ENCODE assay signal across 8 cellular contexts in the genomic region with DNA sequence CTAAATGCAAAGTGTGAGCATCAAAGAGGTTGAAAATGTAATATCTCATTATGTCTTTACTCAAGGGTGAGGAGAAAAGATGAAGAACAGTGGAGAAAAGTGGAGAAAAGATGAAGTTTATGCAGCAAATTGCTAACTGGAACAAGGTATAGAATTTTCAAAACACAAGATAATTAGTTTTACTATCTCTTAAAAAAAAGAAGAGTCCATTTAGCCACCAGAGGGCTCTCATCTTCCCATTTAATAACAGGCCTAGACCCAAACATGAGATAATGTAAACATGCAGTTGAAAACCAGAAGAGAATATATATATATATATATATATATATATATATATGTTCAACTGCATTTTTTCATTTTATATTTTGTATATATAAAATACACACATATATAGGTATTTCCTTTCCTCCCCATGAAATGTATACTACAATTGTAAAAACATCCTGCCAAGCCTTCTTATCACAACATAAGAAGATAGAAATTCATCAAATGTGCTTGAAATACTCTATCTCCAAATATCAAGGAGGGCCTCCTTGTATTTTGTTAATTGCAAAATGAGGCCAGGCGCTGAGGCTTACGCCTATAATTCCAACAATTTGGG.
A peak's percentile ranks its signal among the peaks of the same experiment; 100 is the strongest.
DNase-seq lines count a peak whose midpoint lies in the region; ATAC-seq, FAIRE-seq and TF ChIP-seq lines count a peak whose summit lies in the region.

No MANE protein-coding gene starts in this region.

- intact Hi-C loops in K562 (cut with micrococcal nuclease): loop anchor here (2.0 to 5.0 kb wide), 5 partner anchors 77 to 377 kb away; partner anchors contain the start of gene ADTRP
- intact Hi-C loops in right lobe of liver (cut with DNase I): no loop called here

- peak; percentile 66 to 83 for TF ChIP-seq RAD21 in K562 (CRISPR knock-in tag; conservative IDR thresholded peaks at IDR 0.05 in 1 of 2, IDR thresholded peaks at IDR 0.05 in 1 of 2)

- BruUV-seq in K562 (replicated peaks; lab: Mats Ljungman, UMichigan): no TSS peak

- H3K4me3 ChIP-seq in K562 (no peak overlapping the region), right lobe of liver (no peak overlapping the region)

- H3K36me3 ChIP-seq in K562 (ENCODE audit: control insufficient read depth, insufficient read depth, low read length): no peaks in the 10 kb centered on the region
- H3K36me3 ChIP-seq in right lobe of liver: no peaks in the 10 kb centered on the region

- H3K4me2 ChIP-seq in K562 (ENCODE audit: insufficient read depth, low read length): no peak overlapping the region

- peaks cover 2% of the 10 kb centered on the region; the same call in 1 of the 2 replicates for H3K9me3 ChIP-seq in K562 (replicated peaks; ENCODE audit: control insufficient read depth, insufficient read depth, low read depth, low read length)
- no peaks in the 10 kb centered on the region for H3K9me3 ChIP-seq in right lobe of liver

- no peak for TF ChIP-seq EP300 in K562 (IDR thresholded peaks at IDR 0.05; ENCODE audit: low read length)

- ATAC-seq in K562 (peak; percentile 66), right lobe of liver (peak in 3 of 4 donors; percentile 56 to 65 (median 64)), HG02870 (IDR thresholded peaks at IDR 0.05; ENCODE audit: unreplicated experiment) (no peak), GM21529 (IDR thresholded peaks at IDR 0.05; ENCODE audit: unreplicated experiment) (no peak)

- DNase-seq in NOMO-1 (lab: John Stamatoyannopoulos, UW; ENCODE audit: unreplicated experiment in 2 of 2) (peak; percentile 34 to 74), NOMO-1 treated with dmso at 0.1 percent for 144 hours (lab: John Stamatoyannopoulos, UW; ENCODE audit: unreplicated experiment) (no peak), NCI-H2196 treated with DMSO at 0.1 percent for 48 hours (lab: John Stamatoyannopoulos, UW; ENCODE audit: unreplicated experiment) (peak; percentile 4), K562 (ENCODE audit: extremely low read depth in 1 of 4, low spot score in 3 of 4) (peak; percentile 50 to 75 (median 57)), right lobe of liver (no peak)
- no peak for DNase-seq in stimulated activated CD4-positive, alpha-beta T cell treated with anti-CD3 and anti-CD28 coated beads, Interleukin-4, amount 100 ng/mL, for 4 hours

- H3K9ac ChIP-seq in K562 (ENCODE audit: insufficient read depth in 1 of 2, low read depth in 2 of 2, low read length in 2 of 2): no peak overlapping the region

- H3K4me1 ChIP-seq in K562 (replicated peaks in 1 of 2; ENCODE audit: control insufficient read depth in 2 of 2, insufficient read depth in 2 of 2, low read length in 2 of 2): no peaks in the 10 kb centered on the region; a peak in 2 of 5 replicates
- H3K4me1 ChIP-seq in right lobe of liver: no peaks in the 10 kb centered on the region

- POLR2A ChIA-PET in K562 (lab: Yijun Ruan, JAX): no interaction called here

- 78% methylated on average over 2 of the region's 2 CpGs for WGBS in K562 (ENCODE audit: insufficient coverage, low coverage, missing lambda C conversion rate)
- WGBS in right lobe of liver (ENCODE audit: insufficient coverage, low coverage, low lambda C conversion rate, missing lambda C conversion rate): 95% methylated on average over 2 of the region's 2 CpGs

- H2AFZ ChIP-seq in K562 (ENCODE audit: low read depth, low read length): peak overlapping the region; percentile 79

- no peaks in the 10 kb centered on the region for H3K9me1 ChIP-seq in K562 (ENCODE audit: control insufficient read depth, insufficient read depth, low read length)

- in situ Hi-C loops in K562 (cut with MboI): no loop called here

- TF ChIP-seq CTCF in K562 (IDR thresholded peaks at IDR 0.05 in 2 of 3, conservative IDR thresholded peaks at IDR 0.05 in 1 of 3; ENCODE audit: insufficient read depth in 2 of 3, low read depth in 1 of 3, low read length in 3 of 3) (peak; percentile 31 to 68 (median 47); a peak in 3 of 6 replicates), right lobe of liver (IDR thresholded peaks at IDR 0.05) (peak; percentile 40 to 57 (median 46))

- H3K27ac ChIP-seq in K562 (ENCODE audit: extremely low read depth, low read depth, low read length): no peak overlapping the region
- H3K27ac ChIP-seq in right lobe of liver: no peak overlapping the region

- TF ChIP-seq POLR2A in K562 (conservative IDR thresholded peaks at IDR 0.05) (no peak), right lobe of liver (IDR thresholded peaks at IDR 0.05) (no peak)

- H3K27me3 ChIP-seq in K562 (ENCODE audit: control insufficient read depth in 2 of 2, insufficient read depth in 2 of 2, low read length in 2 of 2): no peaks in the 10 kb centered on the region
- no peaks in the 10 kb centered on the region for H3K27me3 ChIP-seq in right lobe of liver

- peak; percentile 65 for FAIRE-seq in K562 (lab: Jason Lieb, UNC)

- no peaks in the 10 kb centered on the region for H3K79me2 ChIP-seq in K562 (ENCODE audit: control insufficient read depth, insufficient read depth, low read length)

- H4K20me1 ChIP-seq in K562 (replicated peaks; ENCODE audit: control insufficient read depth, insufficient read depth, low read length): no peaks in the 10 kb centered on the region

- CTCF ChIA-PET in K562 (lab: Yijun Ruan, JAX; ENCODE audit: low intra/inter-chr PET ratio): interaction anchor here (0.9 to 1.9 kb wide), 4 partner anchors 309 to 589 kb away, joined by 3 to 4 read pairs (median 3); no protein-coding TSS in a partner anchor

TF ChIP-seq in K562, 482 proteins besides CTCF, POLR2A, EP300 and RAD21 (continues in another document):
- TF ChIP-seq GABPA (tag; conservative IDR thresholded peaks at IDR 0.05; ENCODE audit: low read depth): no peak
- TF ChIP-seq NCOA2 (IDR thresholded peaks at IDR 0.05; ENCODE audit: partially characterized antibody in 2 of 2): no peak
- no peak for TF ChIP-seq RBBP5 (IDR thresholded peaks at IDR 0.05; ENCODE audit: borderline replicate concordance, insufficient read depth, low read length, poor library complexity, severe bottlenecking)
- no peak for TF ChIP-seq KAT7 (CRISPR knock-in tag; IDR thresholded peaks at IDR 0.05; ENCODE audit: borderline replicate concordance)
- 0 out of 2 replicates have a peak, but pooled peaks have one; percentile 2 for TF ChIP-seq EP400 (IDR thresholded peaks at IDR 0.05)
- TF ChIP-seq KLF16 (IDR thresholded peaks at IDR 0.05): no peak
- TF ChIP-seq FOXK2 (conservative IDR thresholded peaks at IDR 0.05 in 1 of 2, IDR thresholded peaks at IDR 0.05 in 1 of 2; ENCODE audit: low read depth in 2 of 2): peak; percentile 78 to 83; a peak in 3 of 4 replicates
- TF ChIP-seq, protein P1, sequence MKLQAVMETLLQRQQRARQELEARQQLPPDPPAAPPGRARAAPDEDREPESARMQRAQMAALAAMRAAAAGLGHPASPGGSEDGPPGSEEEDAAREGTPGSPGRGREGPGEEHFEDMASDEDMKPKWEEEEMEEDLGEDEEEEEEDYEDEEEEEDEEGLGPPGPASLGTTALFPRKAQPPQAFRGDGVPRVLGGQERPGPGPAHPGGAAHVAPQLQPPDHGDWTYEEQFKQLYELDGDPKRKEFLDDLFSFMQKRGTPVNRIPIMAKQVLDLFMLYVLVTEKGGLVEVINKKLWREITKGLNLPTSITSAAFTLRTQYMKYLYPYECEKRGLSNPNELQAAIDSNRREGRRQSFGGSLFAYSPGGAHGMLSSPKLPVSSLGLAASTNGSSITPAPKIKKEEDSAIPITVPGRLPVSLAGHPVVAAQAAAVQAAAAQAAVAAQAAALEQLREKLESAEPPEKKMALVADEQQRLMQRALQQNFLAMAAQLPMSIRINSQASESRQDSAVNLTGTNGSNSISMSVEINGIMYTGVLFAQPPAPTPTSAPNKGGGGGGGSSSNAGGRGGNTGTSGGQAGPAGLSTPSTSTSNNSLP (IDR thresholded peaks at IDR 0.05; ENCODE audit: borderline replicate concordance, low read depth, low read length): 0 out of 2 replicates have a peak, but pooled peaks have one; percentile 16
- TF ChIP-seq, protein P2, sequence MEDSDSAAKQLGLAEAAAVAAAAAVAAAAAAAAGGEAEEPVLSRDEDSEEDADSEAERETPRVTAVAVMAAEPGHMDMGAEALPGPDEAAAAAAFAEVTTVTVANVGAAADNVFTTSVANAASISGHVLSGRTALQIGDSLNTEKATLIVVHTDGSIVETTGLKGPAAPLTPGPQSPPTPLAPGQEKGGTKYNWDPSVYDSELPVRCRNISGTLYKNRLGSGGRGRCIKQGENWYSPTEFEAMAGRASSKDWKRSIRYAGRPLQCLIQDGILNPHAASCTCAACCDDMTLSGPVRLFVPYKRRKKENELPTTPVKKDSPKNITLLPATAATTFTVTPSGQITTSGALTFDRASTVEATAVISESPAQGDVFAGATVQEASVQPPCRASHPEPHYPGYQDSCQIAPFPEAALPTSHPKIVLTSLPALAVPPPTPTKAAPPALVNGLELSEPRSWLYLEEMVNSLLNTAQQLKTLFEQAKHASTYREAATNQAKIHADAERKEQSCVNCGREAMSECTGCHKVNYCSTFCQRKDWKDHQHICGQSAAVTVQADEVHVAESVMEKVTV (CRISPR knock-in tag; IDR thresholded peaks at IDR 0.05): peak; percentile 47
- TF ChIP-seq ZNF384 (IDR thresholded peaks at IDR 0.05; ENCODE audit: low read depth, low read length): peak; percentile 34; the same call in 1 of the 2 replicates
- TF ChIP-seq CHD4 (IDR thresholded peaks at IDR 0.05; ENCODE audit: insufficient read depth, insufficient replicate concordance, low read depth, low read length, poor library complexity, severe bottlenecking): no peak
- no peak for TF ChIP-seq JUNB (CRISPR knock-in tag; conservative IDR thresholded peaks at IDR 0.05)
- 0 out of 2 replicates have a peak, but pooled peaks have one; percentile 15 for TF ChIP-seq CC2D1A (IDR thresholded peaks at IDR 0.05)
- no peak for TF ChIP-seq SMAD4 (CRISPR knock-in tag; conservative IDR thresholded peaks at IDR 0.05)
- TF ChIP-seq, protein P3, sequence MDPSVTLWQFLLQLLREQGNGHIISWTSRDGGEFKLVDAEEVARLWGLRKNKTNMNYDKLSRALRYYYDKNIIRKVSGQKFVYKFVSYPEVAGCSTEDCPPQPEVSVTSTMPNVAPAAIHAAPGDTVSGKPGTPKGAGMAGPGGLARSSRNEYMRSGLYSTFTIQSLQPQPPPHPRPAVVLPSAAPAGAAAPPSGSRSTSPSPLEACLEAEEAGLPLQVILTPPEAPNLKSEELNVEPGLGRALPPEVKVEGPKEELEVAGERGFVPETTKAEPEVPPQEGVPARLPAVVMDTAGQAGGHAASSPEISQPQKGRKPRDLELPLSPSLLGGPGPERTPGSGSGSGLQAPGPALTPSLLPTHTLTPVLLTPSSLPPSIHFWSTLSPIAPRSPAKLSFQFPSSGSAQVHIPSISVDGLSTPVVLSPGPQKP (CRISPR knock-in tag; IDR thresholded peaks at IDR 0.05): no peak
- no peak for TF ChIP-seq ZBTB17 (CRISPR knock-in tag; IDR thresholded peaks at IDR 0.05)
- TF ChIP-seq SMC3 (conservative IDR thresholded peaks at IDR 0.05; ENCODE audit: insufficient read depth, low read depth, low read length): peak; percentile 70
- TF ChIP-seq ZNF239 (CRISPR knock-in tag; IDR thresholded peaks at IDR 0.05): no peak

Comparison
In these comparisons a context has a peak if more than half of its experiments do, and no peak if none do; other contexts are left out.
1. DNase-seq: peak in NOMO-1 (2 of 2), NCI-H2196 treated with DMSO at 0.1 percent for 48 hours (single experiment) and K562 (4 of 4); none in NOMO-1 treated with dmso at 0.1 percent for 144 hours (single experiment), right lobe of liver (0 of 3) and stimulated activated CD4-positive, alpha-beta T cell treated with anti-CD3 and anti-CD28 coated beads, Interleukin-4, amount 100 ng/mL, for 4 hours (0 of 2).
2. ATAC-seq: peak in K562 (single experiment) and right lobe of liver (3 of 4); none in HG02870 (single experiment) and GM21529 (single experiment).